Comparison of ENCODE assay signal across 8 cellular contexts in genomic region chr6:30130887-30131862, GRCh38. TPM values are rescaled to one million over a fixed set of nuclear protein-coding genes. Genes with fewer than 3 reads are reported as not detected.
A peak's percentile ranks its signal among the peaks of the same experiment; 100 is the strongest.
DNase-seq lines count a peak whose midpoint lies in the region; ATAC-seq and TF ChIP-seq lines count a peak whose summit lies in the region.

No MANE protein-coding gene starts in this region.

- H3K36me3 ChIP-seq in mammary epithelial cell (ENCODE audit: insufficient read depth, low read length): no peaks in the 10 kb centered on the region

- in situ Hi-C loops in mammary epithelial cell (cut with MboI; ENCODE audit: low sequenced_read_pairs in 2 of 2): no loop called here

- peak overlapping the region; percentile 16 for H3K4me2 ChIP-seq in mammary epithelial cell (ENCODE audit: insufficient read depth, low read depth, low read length)

- peaks cover 7% of the 10 kb centered on the region for H3K27me3 ChIP-seq in mammary epithelial cell (ENCODE audit: insufficient read depth, low read length)

- no peak overlapping the region for H3K27ac ChIP-seq in mammary epithelial cell (ENCODE audit: insufficient read depth, low read depth, low read length)

- H3K9me3 ChIP-seq in mammary epithelial cell (replicated peaks; ENCODE audit: insufficient read depth, low read length): no peaks in the 10 kb centered on the region

- H2AFZ ChIP-seq in mammary epithelial cell (ENCODE audit: low read depth, low read length): peak overlapping the region; percentile 55

- CTCF ChIA-PET in mammary epithelial cell (lab: Charles Lee; ENCODE audit: low non-redundant PET): interaction anchor here (0.5 to 2.5 kb wide), 6 partner anchors 9 to 455 kb away, joined by 3 to 14 read pairs (median 4); no protein-coding TSS in a partner anchor

- intact Hi-C loops in mammary epithelial cell (cut with micrococcal nuclease): loop anchor here (1.0 to 10.0 kb wide), 6 partner anchors 28 to 426 kb away; partner anchors contain the start of gene POLR1H

- H3K79me2 ChIP-seq in mammary epithelial cell (ENCODE audit: insufficient read depth, low read length): no peaks in the 10 kb centered on the region

- 27% methylated on average over 16 of the region's 16 CpGs for WGBS in mammary epithelial cell (ENCODE audit: low coverage, missing lambda C conversion rate)

- H4K20me1 ChIP-seq in mammary epithelial cell (ENCODE audit: insufficient read depth, low read length): no peaks in the 10 kb centered on the region

- dilution Hi-C loops in mammary epithelial cell (cut with HindIII; ENCODE audit: low sequenced_read_pairs): loop anchor here (5.0 kb wide), 1 partner anchor 36 kb away; no protein-coding TSS in a partner anchor

- no TSS peak for BruUV-seq in mammary epithelial cell (replicated peaks; lab: Mats Ljungman, UMichigan)

- ATAC-seq in GM18909 (IDR thresholded peaks at IDR 0.05; ENCODE audit: poor library complexity, unreplicated experiment): no peak

- TF ChIP-seq CTCF in WI38 (IDR thresholded peaks at IDR 0.05; ENCODE audit: low read depth, low read length): peak; percentile 97
- TF ChIP-seq CTCF in mammary epithelial cell (conservative IDR thresholded peaks at IDR 0.05 in 1 of 2, IDR thresholded peaks at IDR 0.05 in 1 of 2; ENCODE audit: extremely low read depth in 1 of 2, insufficient read depth in 1 of 2, low read depth in 1 of 2, low read length in 2 of 2): peak; percentile 100

- no peak overlapping the region for H3K9ac ChIP-seq in mammary epithelial cell (ENCODE audit: insufficient read depth, low read length)

- H3K4me1 ChIP-seq in mammary epithelial cell (ENCODE audit: insufficient read depth, low read length): peaks cover 3% of the 10 kb centered on the region

- H3K4me3 ChIP-seq in WI38 (ENCODE audit: low read depth, low read length) (no peak overlapping the region), mammary epithelial cell (replicated peaks in 1 of 3; ENCODE audit: insufficient read depth in 1 of 3, low read depth in 2 of 3, low read length in 3 of 3) (no peak overlapping the region)

- DNase-seq in DMS 273 treated with DMSO at 0.1 percent for 48 hours (lab: John Stamatoyannopoulos, UW) (peak; percentile 67), HCEC 1CT (peak; percentile 88), NCI-H2227 (lab: John Stamatoyannopoulos, UW; ENCODE audit: unreplicated experiment) (peak; percentile 87), mammary epithelial cell (peak; percentile 72), inferior parietal cortex (ENCODE audit: extremely low spot score) (peak; percentile 83)
- DNase-seq in stimulated activated CD4-positive, alpha-beta T cell treated with anti-CD3 and anti-CD28 coated beads, Interleukin-15, amount 100 ng/mL, for 1 hour (ENCODE audit: low read depth in 1 of 2, low spot score in 1 of 2): peak; percentile 16 to 26

RNA-seq across cellular contexts. Expression of gene TRIM40, which starts 4.8 kb away (rescaled TPM):
- total RNA-seq in mammary epithelial cell: not detected
- polyA plus RNA-seq in mammary epithelial cell: not detected
- polyA minus RNA-seq in mammary epithelial cell: not detected

RNA-seq across cellular contexts. Expression of gene TRIM31, which starts 18.3 kb away (rescaled TPM):
- not detected for total RNA-seq in mammary epithelial cell
- 0.07 TPM for polyA plus RNA-seq in mammary epithelial cell
- polyA minus RNA-seq in mammary epithelial cell: not detected

RNA-seq across cellular contexts. Expression of gene TRIM10, which starts 29.8 kb away (rescaled TPM):
- total RNA-seq in mammary epithelial cell: not detected
- polyA plus RNA-seq in mammary epithelial cell: not detected
- polyA minus RNA-seq in mammary epithelial cell: not detected

RNA-seq across cellular contexts. Expression of gene TRIM15, which starts 32.2 kb away (rescaled TPM):
- not detected for total RNA-seq in mammary epithelial cell
- 0.02 TPM for polyA plus RNA-seq in mammary epithelial cell
- not detected for polyA minus RNA-seq in mammary epithelial cell

RNA-seq across cellular contexts. Expression of gene RNF39, which starts 55.6 kb away (rescaled TPM):
- total RNA-seq in mammary epithelial cell: 1 to 10 TPM; 2.5 to 5.4 TPM
- polyA plus RNA-seq in mammary epithelial cell: 3.3 TPM
- not detected for polyA minus RNA-seq in mammary epithelial cell

Comparison
In these comparisons a context has a peak if more than half of its experiments do, and no peak if none do; other contexts are left out.
1. DNase-seq: peak in every context shown above with its lines; median percentile 88 in HCEC 1CT; 87 in NCI-H2227; 83 in inferior parietal cortex; 72 in mammary epithelial cell; 67 in DMS 273 treated with DMSO at 0.1 percent for 48 hours; 21 in stimulated activated CD4-positive, alpha-beta T cell treated with anti-CD3 and anti-CD28 coated beads, Interleukin-15, amount 100 ng/mL, for 1 hour.